Comparison of ENCODE assay signal across 9 cellular contexts in the genomic region with DNA sequence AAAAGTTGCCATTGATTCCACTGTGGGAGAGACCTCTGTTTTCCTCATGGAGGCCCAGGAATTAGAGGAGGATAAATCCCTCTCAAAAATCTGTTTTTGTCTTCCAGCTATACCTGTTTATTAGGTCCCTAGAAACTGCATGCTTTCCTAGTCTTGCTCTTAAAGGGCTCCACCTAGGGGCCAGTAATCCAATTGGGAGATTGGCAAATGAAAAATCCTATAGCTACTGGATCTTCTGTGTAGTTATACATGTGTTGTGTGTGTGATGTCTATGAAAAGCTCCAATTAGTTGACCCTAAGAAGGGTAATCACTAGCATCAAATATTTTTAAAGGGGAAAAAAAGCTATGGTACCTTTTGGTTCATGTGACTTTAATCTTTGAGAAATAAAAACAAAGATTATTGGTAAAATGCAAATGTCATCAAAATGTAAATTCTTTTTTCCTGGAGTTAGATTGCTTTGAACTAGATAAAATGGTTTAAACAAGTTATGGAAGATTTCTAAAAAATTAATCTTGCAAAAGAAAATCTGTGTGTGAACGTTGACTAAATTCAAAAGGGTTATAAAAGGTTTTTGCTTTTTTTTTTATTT.
DNase-seq lines count a peak whose midpoint lies in the region; ATAC-seq and TF ChIP-seq lines count a peak whose summit lies in the region.
"Had no signal": no experiment of that assay in that cellular context is flagged by ENCODE, and none has a peak within 500 bp of the region (broad histone marks: within the 10 kb centered on the region; RNA-seq: fewer than 3 reads in every experiment).

No MANE protein-coding gene starts in this region.

- H3K4me3 Mint-ChIP-seq in T-cell = no peak overlapping the region

- H3K9me3 ChIP-seq in ascending aorta = no peaks in the 10 kb centered on the region
- H3K9me3 ChIP-seq: BLaER1 had no signal

- H3K27me3 ChIP-seq in ascending aorta = no peaks in the 10 kb centered on the region
- H3K27me3 ChIP-seq: BLaER1 had no signal

- intact Hi-C loops in ascending aorta (cut with DNase I) (no loop called here), left colon (cut with DNase I, micrococcal nuclease) (no loop called here)

- peak in 2 of 3 experiments; percentile 21 to 48 for TF ChIP-seq CTCF in ascending aorta (IDR thresholded peaks at IDR 0.05)

- H3K9me3 Mint-ChIP-seq in T-cell = no peaks in the 10 kb centered on the region

- no peaks in the 10 kb centered on the region for H3K36me3 Mint-ChIP-seq in T-cell

- H3K4me1 ChIP-seq in ascending aorta = no peaks in the 10 kb centered on the region
- H3K4me1 ChIP-seq: BLaER1 had no signal

- ATAC-seq in left colon = peak; percentile 52
- ATAC-seq in HG03342 (IDR thresholded peaks at IDR 0.05; ENCODE audit: unreplicated experiment) = no peak
- ATAC-seq in T-cell (replicated peaks in 1 of 4) = no peak

- DNase-seq in DMS153 (lab: John Stamatoyannopoulos, UW) = peak; percentile 29
- DNase-seq in DMS153 treated with DMSO at 0.1 percent for 48 hours (lab: John Stamatoyannopoulos, UW; ENCODE audit: unreplicated experiment) = no peak
- peak; percentile 41 for DNase-seq in NCI-H1092 treated with DMSO at 0.1 percent for 48 hours (lab: John Stamatoyannopoulos, UW)
- DNase-seq in ascending aorta (ENCODE audit: low spot score in 2 of 2) = no peak
- no peak for DNase-seq in left colon
- no peak for DNase-seq in GDM1 (lab: John Stamatoyannopoulos, UW)
- DNase-seq in T-cell = no peak

- H3K27ac ChIP-seq in ascending aorta = no peak overlapping the region
- H3K27ac ChIP-seq: BLaER1 had no signal

- peaks cover 0 to 7% (median 0%) of the 10 kb centered on the region in 3 donors for H3K4me1 Mint-ChIP-seq in T-cell

- H3K27me3 Mint-ChIP-seq in T-cell = peaks cover 0 to 5% of the 10 kb centered on the region in 2 donors

- no peak overlapping the region for H3K27ac Mint-ChIP-seq in T-cell

- POLR2A ChIA-PET in T-cell (lab: Charles Lee) = interaction anchor here in 1 of 2 donors (0.8 kb wide), 1 partner anchor 136 kb away, joined by 3 read pairs; no protein-coding TSS in a partner anchor

- no peak overlapping the region for H3K4me3 ChIP-seq in ascending aorta
- H3K4me3 ChIP-seq: BLaER1 had no signal

- CTCF ChIA-PET in T-cell (lab: Charles Lee) = interaction anchor here (0.5 to 1.2 kb wide), 7 partner anchors 12 to 1576 kb away, joined by 3 to 7 read pairs (median 3); no protein-coding TSS in a partner anchor

- no peaks in the 10 kb centered on the region for H3K36me3 ChIP-seq in ascending aorta
- H3K36me3 ChIP-seq: BLaER1 had no signal

Comparison
In these comparisons a context has a peak if more than half of its experiments do, and no peak if none do; other contexts are left out.
1. DNase-seq: peak in DMS153 (single experiment) and NCI-H1092 treated with DMSO at 0.1 percent for 48 hours (single experiment); none in DMS153 treated with DMSO at 0.1 percent for 48 hours (single experiment), ascending aorta (0 of 2), left colon (0 of 2), GDM1 (single experiment) and T-cell (0 of 34).